ENCODE assay signal across 1 cellular context in the genomic region with DNA sequence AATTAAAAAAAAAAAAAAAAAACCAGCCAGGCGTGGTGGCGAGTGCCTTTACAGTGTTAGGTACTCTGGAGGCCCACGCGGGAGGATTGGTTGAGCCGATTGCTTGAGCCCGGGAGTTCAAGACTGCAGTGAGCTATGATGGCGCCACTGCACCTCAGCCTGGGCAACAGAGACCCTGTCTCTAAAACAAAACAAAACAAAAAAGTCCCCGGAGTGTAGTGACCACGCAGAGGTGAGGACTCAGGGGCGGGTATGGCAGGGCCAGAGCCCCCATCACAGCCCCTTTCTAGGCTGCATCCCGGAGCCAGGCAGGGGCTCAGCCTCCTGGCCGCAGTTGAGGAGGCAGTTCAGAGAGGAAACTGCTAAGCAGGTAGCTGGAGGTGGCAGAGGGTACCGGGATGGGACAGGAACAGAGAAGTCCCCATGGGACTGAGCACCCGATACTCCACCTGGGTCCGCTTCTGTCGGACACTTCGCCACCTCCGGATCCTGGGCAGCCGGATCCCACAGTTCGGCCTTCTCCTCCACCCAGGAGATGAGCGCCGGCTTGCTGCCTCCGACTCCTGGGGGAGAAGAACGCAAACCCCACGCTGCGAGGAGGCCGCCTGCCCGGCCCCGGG.
TF ChIP-seq lines count a peak whose summit lies in the region.

No MANE protein-coding gene starts in this region.

TF ChIP-seq in SK-N-SH, 30 proteins besides CTCF, POLR2A, EP300 and RAD21 (continued from another document):
- TF ChIP-seq, protein P1, sequence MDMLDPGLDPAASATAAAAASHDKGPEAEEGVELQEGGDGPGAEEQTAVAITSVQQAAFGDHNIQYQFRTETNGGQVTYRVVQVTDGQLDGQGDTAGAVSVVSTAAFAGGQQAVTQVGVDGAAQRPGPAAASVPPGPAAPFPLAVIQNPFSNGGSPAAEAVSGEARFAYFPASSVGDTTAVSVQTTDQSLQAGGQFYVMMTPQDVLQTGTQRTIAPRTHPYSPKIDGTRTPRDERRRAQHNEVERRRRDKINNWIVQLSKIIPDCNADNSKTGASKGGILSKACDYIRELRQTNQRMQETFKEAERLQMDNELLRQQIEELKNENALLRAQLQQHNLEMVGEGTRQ (IDR thresholded peaks at IDR 0.05; ENCODE audit: borderline replicate concordance, low read depth, low read length): no peak
- TF ChIP-seq TCF12 (IDR thresholded peaks at IDR 0.05): no peak
- TF ChIP-seq NFIC (IDR thresholded peaks at IDR 0.05; ENCODE audit: borderline replicate concordance): no peak
- TF ChIP-seq TEAD4 (IDR thresholded peaks at IDR 0.05; ENCODE audit: borderline replicate concordance, insufficient read depth): no peak
- no peak for TF ChIP-seq FOXJ3 (CRISPR knock-in tag; IDR thresholded peaks at IDR 0.05)
- TF ChIP-seq, protein P2, sequence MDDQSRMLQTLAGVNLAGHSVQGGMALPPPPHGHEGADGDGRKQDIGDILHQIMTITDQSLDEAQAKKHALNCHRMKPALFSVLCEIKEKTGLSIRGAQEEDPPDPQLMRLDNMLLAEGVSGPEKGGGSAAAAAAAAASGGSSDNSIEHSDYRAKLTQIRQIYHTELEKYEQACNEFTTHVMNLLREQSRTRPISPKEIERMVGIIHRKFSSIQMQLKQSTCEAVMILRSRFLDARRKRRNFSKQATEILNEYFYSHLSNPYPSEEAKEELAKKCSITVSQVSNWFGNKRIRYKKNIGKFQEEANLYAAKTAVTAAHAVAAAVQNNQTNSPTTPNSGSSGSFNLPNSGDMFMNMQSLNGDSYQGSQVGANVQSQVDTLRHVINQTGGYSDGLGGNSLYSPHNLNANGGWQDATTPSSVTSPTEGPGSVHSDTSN (IDR thresholded peaks at IDR 0.05): no peak
- TF ChIP-seq, protein P3, sequence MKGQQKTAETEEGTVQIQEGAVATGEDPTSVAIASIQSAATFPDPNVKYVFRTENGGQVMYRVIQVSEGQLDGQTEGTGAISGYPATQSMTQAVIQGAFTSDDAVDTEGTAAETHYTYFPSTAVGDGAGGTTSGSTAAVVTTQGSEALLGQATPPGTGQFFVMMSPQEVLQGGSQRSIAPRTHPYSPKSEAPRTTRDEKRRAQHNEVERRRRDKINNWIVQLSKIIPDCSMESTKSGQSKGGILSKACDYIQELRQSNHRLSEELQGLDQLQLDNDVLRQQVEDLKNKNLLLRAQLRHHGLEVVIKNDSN (IDR thresholded peaks at IDR 0.05; ENCODE audit: borderline replicate concordance, low read depth): no peak
- no peak for TF ChIP-seq GABPA (IDR thresholded peaks at IDR 0.05; ENCODE audit: low read depth)
- no peak for TF ChIP-seq TAF1 (IDR thresholded peaks at IDR 0.05; ENCODE audit: borderline replicate concordance, low read depth, low read length)
- TF ChIP-seq NRF1 (IDR thresholded peaks at IDR 0.05; ENCODE audit: low read depth, low read length): no peak
